In the genomic region with DNA sequence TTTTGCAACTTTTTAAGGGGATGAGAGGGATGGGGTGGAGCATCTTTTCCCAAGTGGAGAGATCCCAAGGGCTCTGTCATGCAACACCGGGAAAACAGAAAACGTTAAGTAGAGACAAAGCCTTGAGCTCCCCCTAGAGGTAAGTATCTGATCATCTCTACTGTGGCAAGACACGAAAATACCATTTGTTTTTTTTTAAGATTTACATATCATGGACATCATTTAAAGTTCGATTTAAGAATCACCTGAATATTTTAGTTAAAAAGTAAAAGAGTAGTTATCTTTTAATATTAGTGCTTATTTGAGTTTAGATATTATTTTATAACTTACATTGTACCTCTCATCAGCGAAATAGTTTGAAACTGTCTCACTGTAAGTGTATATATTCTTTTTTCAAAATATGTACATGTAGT, we compare ENCODE assay signal across 8 cellular contexts.
DNase-seq lines count a peak whose midpoint lies in the region; ATAC-seq, FAIRE-seq and TF ChIP-seq lines count a peak whose summit lies in the region.

No MANE protein-coding gene starts in this region.

- TF ChIP-seq CTCF in 22Rv1 (IDR thresholded peaks at IDR 0.05) (peak; percentile 86), GM06990 (IDR thresholded peaks at IDR 0.05; ENCODE audit: insufficient read depth, low read length, poor library complexity, severe bottlenecking) (peak; percentile 69), bronchial epithelial cell (IDR thresholded peaks at IDR 0.05; ENCODE audit: insufficient read depth, low read length, severe bottlenecking) (peak; percentile 66), tibial nerve (IDR thresholded peaks at IDR 0.05) (peak; percentile 43 to 65 (median 57))

- no peak for FAIRE-seq in bronchial epithelial cell (lab: Jason Lieb, UNC)

- no peaks in the 10 kb centered on the region for H3K9me3 ChIP-seq in tibial nerve

- no peak for TF ChIP-seq POLR2A in tibial nerve (IDR thresholded peaks at IDR 0.05)

- no peak overlapping the region for H3K4me3 ChIP-seq in GM06990 (replicated peaks; ENCODE audit: low read depth, low read length)
- H3K4me3 ChIP-seq in bronchial epithelial cell (ENCODE audit: low read depth, low read length) = no peak overlapping the region
- no peak overlapping the region for H3K4me3 ChIP-seq in tibial nerve

- 22% methylated on average over 5 of the region's 5 CpGs for WGBS in tibial nerve, 2 donors

- peak; percentile 54 for ATAC-seq in HG03354 (IDR thresholded peaks at IDR 0.05; ENCODE audit: poor library complexity, severe bottlenecking, unreplicated experiment)
- no peak for ATAC-seq in GM19328 (IDR thresholded peaks at IDR 0.05; ENCODE audit: unreplicated experiment)

- H3K4me1 ChIP-seq in tibial nerve = peaks cover 0 to 7% (median 2%) of the 10 kb centered on the region in 4 donors

- TF ChIP-seq EP300 in tibial nerve (IDR thresholded peaks at IDR 0.05) = no peak

- H3K27ac ChIP-seq in 22Rv1 (no peak overlapping the region), tibial nerve (no peak overlapping the region)

- H3K36me3 ChIP-seq in GM06990 (ENCODE audit: control insufficient read depth, insufficient read depth, low read length) (no peaks in the 10 kb centered on the region), bronchial epithelial cell (ENCODE audit: control insufficient read depth, insufficient read depth, low read length) (no peaks in the 10 kb centered on the region), tibial nerve (no peaks in the 10 kb centered on the region)

- H3K27me3 ChIP-seq in GM06990 (replicated peaks; ENCODE audit: control insufficient read depth, insufficient read depth, low read length) (no peaks in the 10 kb centered on the region), bronchial epithelial cell (ENCODE audit: control insufficient read depth, insufficient read depth, low read length) (no peaks in the 10 kb centered on the region), tibial nerve (no peaks in the 10 kb centered on the region)

- DNase-seq in GM06990 (ENCODE audit: extremely low read depth, insufficient read length) = no peak
- peak; percentile 55 for DNase-seq in NCI-H774 (lab: John Stamatoyannopoulos, UW)
- DNase-seq in bronchial epithelial cell (ENCODE audit: low read depth) = peak; percentile 57
- DNase-seq in kidney glomerular epithelial cell (lab: John Stamatoyannopoulos, UW) = peak; percentile 41
- peak in 1 of 2 donors; percentile 34 for DNase-seq in tibial nerve (ENCODE audit: low spot score in 2 of 2)
